Comparison of ENCODE assay signal across 15 cellular contexts in the genomic region with DNA sequence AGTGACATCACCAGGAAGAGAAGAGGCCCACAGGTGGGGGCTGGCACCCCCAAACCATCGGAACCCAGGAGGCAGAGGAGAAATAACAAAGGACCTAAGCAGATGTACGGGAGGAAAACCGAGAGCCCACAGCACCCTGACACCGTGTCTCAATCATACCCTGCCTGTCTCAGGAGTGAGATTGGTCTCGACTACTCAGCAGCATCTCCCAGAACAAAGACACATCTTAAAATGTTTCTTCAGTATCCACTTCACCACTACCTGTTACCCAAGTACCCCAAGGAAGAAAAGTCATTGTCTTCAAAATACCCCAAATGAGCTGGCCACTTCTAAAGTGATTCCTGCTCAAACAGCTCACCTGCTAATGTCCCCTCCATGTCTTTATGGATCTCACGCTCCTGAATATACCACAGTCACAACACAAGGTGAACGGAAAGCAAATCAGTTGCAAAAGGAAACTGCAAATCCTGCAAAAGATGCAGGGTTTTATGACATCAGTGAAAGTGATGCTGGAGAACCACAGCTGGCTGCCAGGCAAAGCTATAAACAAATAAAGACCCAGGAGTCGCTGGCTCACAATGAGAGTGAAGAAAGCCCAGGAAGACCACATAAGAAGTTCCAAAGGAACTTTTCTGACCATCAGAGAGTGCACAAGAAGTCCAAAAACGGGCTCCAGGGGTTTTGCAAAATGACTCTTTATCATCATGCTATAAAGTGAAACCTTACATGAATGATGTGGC. TPM values are rescaled to one million over a fixed set of nuclear protein-coding genes. Genes with fewer than 3 reads are reported as not detected.
DNase-seq lines count a peak whose midpoint lies in the region; ATAC-seq, FAIRE-seq and TF ChIP-seq lines count a peak whose summit lies in the region.
"Had no signal": no experiment of that assay in that cellular context is flagged by ENCODE, and none has a peak within 500 bp of the region (broad histone marks: within the 10 kb centered on the region; RNA-seq: fewer than 3 reads in every experiment).

No MANE protein-coding gene starts in this region.

- H3K4me2 ChIP-seq in BLaER1 treated with 17β-estradiol and CSF1 and Interleukin-3, amounts not matched to agents 10 nM and 100 nM: peak overlapping the region; percentile 75 to 94 (median 83)

- peaks cover 17% of the 10 kb centered on the region for H3K9me3 Mint-ChIP-seq in activated CD8-positive, alpha-beta T cell treated with anti-CD3 and anti-CD28 coated beads for 36 hours
- H3K9me3 Mint-ChIP-seq in immature natural killer cell (no peaks in the 10 kb centered on the region), Calu3 (ENCODE audit: low read depth, unreplicated experiment) (peaks cover 2% of the 10 kb centered on the region)

- H3K4me1 Mint-ChIP-seq in activated CD8-positive, alpha-beta T cell treated with anti-CD3 and anti-CD28 coated beads for 36 hours (ENCODE audit: low read depth): peaks cover 31% of the 10 kb centered on the region
- H3K4me1 Mint-ChIP-seq in immature natural killer cell: no peaks in the 10 kb centered on the region
- H3K4me1 Mint-ChIP-seq in Calu3 (ENCODE audit: low read depth, unreplicated experiment): no peaks in the 10 kb centered on the region

- no peak overlapping the region for H3K27ac Mint-ChIP-seq in activated CD8-positive, alpha-beta T cell treated with anti-CD3 and anti-CD28 coated beads for 36 hours
- no peak overlapping the region for H3K27ac Mint-ChIP-seq in immature natural killer cell
- no peak overlapping the region for H3K27ac Mint-ChIP-seq in Calu3 (ENCODE audit: unreplicated experiment)

- FAIRE-seq in GM12891 (lab: Jason Lieb, UNC): peak; percentile 82

- peak; percentile 43; the same call in 1 of the 2 replicates for TF ChIP-seq POLR2A in GM12891 (IDR thresholded peaks at IDR 0.05; ENCODE audit: low read depth, low read length)

- peak overlapping the region in 7 of 11 experiments; percentile 4 to 73 (median 54); a peak in 11 of 22 replicates for H3K9ac ChIP-seq in BLaER1 treated with 17β-estradiol and CSF1 and Interleukin-3, amounts not matched to agents 10 nM and 100 nM

- POLR2A ChIA-PET in activated CD8-positive, alpha-beta T cell treated with anti-CD3 and anti-CD28 coated beads for 36 hours (lab: Charles Lee): interaction anchor here (0.6 to 2.1 kb wide), 6 partner anchors 12 to 126 kb away, joined by 3 to 7 read pairs (median 3); no protein-coding TSS in a partner anchor

- no TSS peak for BruUV-seq in Calu3 (replicated peaks; lab: Mats Ljungman, UMichigan)

- peak; percentile 63 for ATAC-seq in activated CD8-positive, alpha-beta T cell treated with anti-CD3 and anti-CD28 coated beads for 36 hours
- no peak for ATAC-seq in HG03280 (IDR thresholded peaks at IDR 0.05; ENCODE audit: unreplicated experiment)
- ATAC-seq: heart left ventricle, right cardiac atrium had no signal

- peaks cover 0 to 17% (median 0%) of the 10 kb centered on the region in 11 experiments; a peak in 4 of 22 replicates for H3K36me3 ChIP-seq in BLaER1 treated with 17β-estradiol and CSF1 and Interleukin-3, amounts not matched to agents 10 nM and 100 nM
- H3K36me3 ChIP-seq: heart left ventricle had no signal

- H3K4me1 ChIP-seq in BLaER1 treated with 17β-estradiol and CSF1 and Interleukin-3, amounts not matched to agents 10 nM and 100 nM: peaks cover 73 to 85% (median 76%) of the 10 kb centered on the region in 10 experiments
- H3K4me1 ChIP-seq: Caco-2 had no signal

- CTCF ChIA-PET in activated CD8-positive, alpha-beta T cell treated with anti-CD3 and anti-CD28 coated beads for 36 hours (lab: Charles Lee): interaction anchor here (1.3 kb wide), 1 partner anchor 34 kb away, joined by 3 read pairs; no protein-coding TSS in a partner anchor
- CTCF ChIA-PET in Calu3 (lab: Charles Lee): no interaction called here

- intact Hi-C loops in activated CD8-positive, alpha-beta T cell treated with anti-CD3 and anti-CD28 coated beads for 36 hours (cut with micrococcal nuclease): loop anchor here (2.0 to 5.0 kb wide), 3 partner anchors 39 to 69 kb away; no protein-coding TSS in a partner anchor
- intact Hi-C loops in Calu3 (cut with micrococcal nuclease; ENCODE audit: unreplicated experiment): no loop called here

- TF ChIP-seq CTCF in activated CD8-positive, alpha-beta T cell treated with anti-CD3 and anti-CD28 coated beads for 36 hours (IDR thresholded peaks at IDR 0.05): no peak
- no peak for TF ChIP-seq CTCF in Calu3 (IDR thresholded peaks at IDR 0.05; ENCODE audit: unreplicated experiment)

- DNase-seq in GM12891 (ENCODE audit: insufficient read length, low spot score) (no peak), immature natural killer cell (peak; percentile 53 to 56 (median 54)), midbrain (lab: John Stamatoyannopoulos, UW) (no peak), Calu3 (no peak), islet precursor cell (no peak)
- peak; percentile 76 for DNase-seq in activated CD8-positive, alpha-beta T cell treated with anti-CD3 and anti-CD28 coated beads for 36 hours
- DNase-seq: Caco-2, heart left ventricle, mesendoderm, NCI-H2227 treated with DMSO at 0.1 percent for 48 hours, right cardiac atrium, SHP77 had no signal

- peaks cover 43% of the 10 kb centered on the region for H3K36me3 Mint-ChIP-seq in activated CD8-positive, alpha-beta T cell treated with anti-CD3 and anti-CD28 coated beads for 36 hours (ENCODE audit: low read depth)
- H3K36me3 Mint-ChIP-seq in immature natural killer cell (peaks cover 2 to 9% (median 9%) of the 10 kb centered on the region in 3 donors), Calu3 (ENCODE audit: insufficient read depth, unreplicated experiment) (no peaks in the 10 kb centered on the region)

- no peaks in the 10 kb centered on the region for H3K27me3 ChIP-seq in BLaER1 treated with 17β-estradiol and CSF1 and Interleukin-3, amounts not matched to agents 10 nM and 100 nM
- H3K27me3 ChIP-seq: heart left ventricle had no signal

- peaks cover 0 to 7% (median 0%) of the 10 kb centered on the region in 11 experiments; a peak in 3 of 22 replicates for H3K9me3 ChIP-seq in BLaER1 treated with 17β-estradiol and CSF1 and Interleukin-3, amounts not matched to agents 10 nM and 100 nM (replicated peaks in 1 of 11)
- H3K9me3 ChIP-seq: Caco-2 had no signal

- H4K20me1 ChIP-seq in BLaER1 treated with 17β-estradiol and CSF1 and Interleukin-3, amounts not matched to agents 10 nM and 100 nM: peaks cover 0 to 100% (median 0%) of the 10 kb centered on the region in 11 experiments; a peak in 6 of 22 replicates

- no peak overlapping the region for H3K4me3 ChIP-seq in BLaER1 treated with 17β-estradiol and CSF1 and Interleukin-3, amounts not matched to agents 10 nM and 100 nM
- H3K4me3 ChIP-seq: coronary artery, heart left ventricle had no signal

- H3K27me3 Mint-ChIP-seq in activated CD8-positive, alpha-beta T cell treated with anti-CD3 and anti-CD28 coated beads for 36 hours: no peaks in the 10 kb centered on the region
- H3K27me3 Mint-ChIP-seq in immature natural killer cell (ENCODE audit: low read depth in 3 of 3): peaks cover 0 to 6% (median 0%) of the 10 kb centered on the region in 3 donors
- peaks cover 27% of the 10 kb centered on the region for H3K27me3 Mint-ChIP-seq in Calu3 (ENCODE audit: unreplicated experiment)

- no peak overlapping the region for H3K4me3 Mint-ChIP-seq in activated CD8-positive, alpha-beta T cell treated with anti-CD3 and anti-CD28 coated beads for 36 hours
- H3K4me3 Mint-ChIP-seq in immature natural killer cell: no peak overlapping the region
- no peak overlapping the region for H3K4me3 Mint-ChIP-seq in Calu3 (ENCODE audit: low read depth, unreplicated experiment)

- peak overlapping the region in 10 of 11 experiments; percentile 18 to 86 (median 74); a peak in 20 of 22 replicates for H3K27ac ChIP-seq in BLaER1 treated with 17β-estradiol and CSF1 and Interleukin-3, amounts not matched to agents 10 nM and 100 nM
- H3K27ac ChIP-seq: heart left ventricle had no signal

TF ChIP-seq in GM12891, 5 proteins besides CTCF, POLR2A, EP300 and RAD21:
- no peak for TF ChIP-seq SPI1 (IDR thresholded peaks at IDR 0.05; ENCODE audit: low read depth, low read length)
- TF ChIP-seq POU2F2 (IDR thresholded peaks at IDR 0.05; ENCODE audit: low read depth, low read length): peak; percentile 37; the same call in 1 of the 2 replicates

RNA-seq across cellular contexts. Expression of a gene that starts 44.1 kb away (rescaled TPM):
- 54.9 TPM for polyA plus RNA-seq in GM12891 (2012; ENCODE audit: low read depth, missing spikeins)
- 10 to 100 TPM; 79.7 to 80.5 TPM for total RNA-seq in activated CD8-positive, alpha-beta T cell treated with anti-CD3 and anti-CD28 coated beads for 36 hours
- 10 to 100 TPM; 30.5 to 94.3 (median 54.9) TPM for polyA plus RNA-seq in immature natural killer cell
- 0.31 and 1.3 TPM in 2 replicates for total RNA-seq in Calu3 (2022)

Comparison
In these comparisons a context has a peak if more than half of its experiments do, and no peak if none do; other contexts are left out.
1. DNase-seq: peak in activated CD8-positive, alpha-beta T cell treated with anti-CD3 and anti-CD28 coated beads for 36 hours (single experiment) and immature natural killer cell (3 of 3); none in GM12891 (single experiment), midbrain (single experiment), Calu3 (single experiment) and islet precursor cell (single experiment).
2. RNA of a gene that starts 44.1 kb away (total RNA-seq): 79.7 to 80.5 TPM in activated CD8-positive, alpha-beta T cell treated with anti-CD3 and anti-CD28 coated beads for 36 hours; 0.31 to 1.3 TPM in Calu3; every median in the first group is over 10 times any median in the second.